ENCODE assay signal across 1 cellular context in genomic region chr2:181988154-181988924, GRCh38.
TF ChIP-seq lines count a peak whose summit lies in the region.

No MANE protein-coding gene starts in this region.

TF ChIP-seq in K562, 482 proteins besides CTCF, POLR2A, EP300 and RAD21 (continued from another document):
- TF ChIP-seq ZBTB5 (IDR thresholded peaks at IDR 0.05) (no peak), JUNB (CRISPR knock-in tag; conservative IDR thresholded peaks at IDR 0.05) (peak; percentile 77), HNRNPUL1 (IDR thresholded peaks at IDR 0.05; ENCODE audit: low read length) (no peak), FOXA3 (CRISPR knock-in tag; conservative IDR thresholded peaks at IDR 0.05 in 1 of 2, IDR thresholded peaks at IDR 0.05 in 1 of 2) (no peak), PRDM10 (IDR thresholded peaks at IDR 0.05; ENCODE audit: partially characterized antibody) (no peak), BRF2 (IDR thresholded peaks at IDR 0.05; ENCODE audit: borderline replicate concordance, insufficient read depth, insufficient read length) (no peak), RFX1 (IDR thresholded peaks at IDR 0.05) (no peak), SRSF1 (IDR thresholded peaks at IDR 0.05; ENCODE audit: low read depth, low read length) (no peak), BDP1 (IDR thresholded peaks at IDR 0.05; ENCODE audit: insufficient read depth, insufficient read length) (no peak), ATF3 (IDR thresholded peaks at IDR 0.05) (peak; percentile 91), ATF3 (CRISPR knock-in tag; conservative IDR thresholded peaks at IDR 0.05) (no peak), ZKSCAN1 (IDR thresholded peaks at IDR 0.05; ENCODE audit: low read depth, low read length) (no peak), ATF7 (IDR thresholded peaks at IDR 0.05) (peak; percentile 67; the same call in 1 of the 2 replicates), GABPB2 (CRISPR knock-in tag; conservative IDR thresholded peaks at IDR 0.05) (no peak), SMARCE1 (IDR thresholded peaks at IDR 0.05) (no peak), ATF1 (CRISPR knock-in tag; IDR thresholded peaks at IDR 0.05) (no peak), ATF1 (tag; IDR thresholded peaks at IDR 0.05) (peak; percentile 63)
